ENCODE assay signal across 8 cellular contexts in genomic region chr22:23144926-23145906, GRCh38. TPM values are rescaled to one million over a fixed set of nuclear protein-coding genes. Genes with fewer than 3 reads are reported as not detected.
DNase-seq lines count a peak whose midpoint lies in the region; ATAC-seq and TF ChIP-seq lines count a peak whose summit lies in the region.

RAB36 (plus strand) TSS chr22:23145477; CDS start chr22:23146617, 1,140 bp downstream.

- CTCF ChIA-PET in activated CD4-positive, alpha-beta T cell treated with anti-CD3 and anti-CD28 coated beads, Interleukin-2, amount 10 ng/mL, durations not matched to agents 7 days and 5 days (lab: Charles Lee): interaction anchor here (0.7 to 1.9 kb wide), 6 partner anchors 8 to 768 kb away, joined by 3 to 6 read pairs (median 5); no protein-coding TSS in a partner anchor

- H3K4me1 Mint-ChIP-seq in activated CD4-positive, alpha-beta T cell treated with anti-CD3 and anti-CD28 coated beads, Interleukin-2, amount 10 ng/mL, durations not matched to agents 7 days and 5 days: peaks cover 48% of the 10 kb centered on the region

- ATAC-seq in GM19395 (IDR thresholded peaks at IDR 0.05; ENCODE audit: unreplicated experiment): no peak

- no peaks in the 10 kb centered on the region for H3K9me3 Mint-ChIP-seq in activated CD4-positive, alpha-beta T cell treated with anti-CD3 and anti-CD28 coated beads, Interleukin-2, amount 10 ng/mL, durations not matched to agents 7 days and 5 days

- peaks cover 2% of the 10 kb centered on the region for H3K36me3 Mint-ChIP-seq in activated CD4-positive, alpha-beta T cell treated with anti-CD3 and anti-CD28 coated beads, Interleukin-2, amount 10 ng/mL, durations not matched to agents 7 days and 5 days (ENCODE audit: low read depth)

- H3K27ac Mint-ChIP-seq in activated CD4-positive, alpha-beta T cell treated with anti-CD3 and anti-CD28 coated beads, Interleukin-2, amount 10 ng/mL, durations not matched to agents 7 days and 5 days: peak within 1 kb of the TSS; percentile 73

- peaks cover 4% of the 10 kb centered on the region for H3K27me3 Mint-ChIP-seq in activated CD4-positive, alpha-beta T cell treated with anti-CD3 and anti-CD28 coated beads, Interleukin-2, amount 10 ng/mL, durations not matched to agents 7 days and 5 days

- H3K36me3 ChIP-seq in HAP-1 (replicated peaks) (no peaks in the 10 kb centered on the region), colonic mucosa (no peaks in the 10 kb centered on the region), kidney epithelial cell (ENCODE audit: control insufficient read depth, insufficient read depth, low read length) (no peaks in the 10 kb centered on the region)

- peak within 1 kb of the TSS; percentile 20 for H3K4me3 ChIP-seq in HAP-1
- H3K4me3 ChIP-seq in colonic mucosa: peak within 1 kb of the TSS; percentile 38
- peak within 1 kb of the TSS; percentile 66 for H3K4me3 ChIP-seq in kidney epithelial cell (ENCODE audit: low read depth, low read length)

- peak within 1 kb of the TSS; percentile 51 to 74 for H3K9ac ChIP-seq in colonic mucosa (ENCODE audit: low read depth in 2 of 2, low read length in 2 of 2)

- H3K9me3 ChIP-seq in HAP-1: no peaks in the 10 kb centered on the region
- no peaks in the 10 kb centered on the region for H3K9me3 ChIP-seq in colonic mucosa

- no peak for TF ChIP-seq CTCF in colonic mucosa (IDR thresholded peaks at IDR 0.05)
- no peak for TF ChIP-seq CTCF in kidney epithelial cell (IDR thresholded peaks at IDR 0.05; ENCODE audit: insufficient read depth, low read length, poor library complexity, severe bottlenecking)

- in situ Hi-C loops in HAP-1 (cut with MboI; ENCODE audit: low sequenced_read_pairs): loop anchor here (25.0 kb wide), 1 partner anchor 683 kb away; no protein-coding TSS in a partner anchor

- DNase-seq in Ammon's horn (ENCODE audit: low spot score) (peak; percentile 99), HAP-1 (ENCODE audit: low spot score in 2 of 2) (peak; percentile 94 to 99), NCI-H226 (peak; percentile 93), colonic mucosa (peak; percentile 100), kidney epithelial cell (ENCODE audit: low read depth) (peak; percentile 99)
- peak; percentile 95 for DNase-seq in activated CD4-positive, alpha-beta T cell treated with anti-CD3 and anti-CD28 coated beads, Interleukin-2, amount 10 ng/mL, durations not matched to agents 7 days and 5 days
- peak; percentile 67 for DNase-seq in stimulated activated CD4-positive, alpha-beta T cell treated with anti-CD3 and anti-CD28 coated beads, Interleukin-12 subunit alpha, Interleukin-12 subunit beta, amount 100 ng/mL, for 4 hours

- intact Hi-C loops in colonic mucosa (cut with DNase I): no loop called here

- H3K4me1 ChIP-seq in HAP-1 (peaks cover 10% of the 10 kb centered on the region), colonic mucosa (peaks cover 13% of the 10 kb centered on the region)

- H3K4me3 Mint-ChIP-seq in activated CD4-positive, alpha-beta T cell treated with anti-CD3 and anti-CD28 coated beads, Interleukin-2, amount 10 ng/mL, durations not matched to agents 7 days and 5 days: peak within 1 kb of the TSS; percentile 70

- POLR2A ChIA-PET in activated CD4-positive, alpha-beta T cell treated with anti-CD3 and anti-CD28 coated beads, Interleukin-2, amount 10 ng/mL, durations not matched to agents 7 days and 5 days (lab: Charles Lee): no interaction called here

- H3K27me3 ChIP-seq in HAP-1 (ENCODE audit: low read depth) (no peaks in the 10 kb centered on the region), colonic mucosa (no peaks in the 10 kb centered on the region), kidney epithelial cell (ENCODE audit: control insufficient read depth, insufficient read depth, low read length) (no peaks in the 10 kb centered on the region)

- H3K27ac ChIP-seq in colonic mucosa: peak within 1 kb of the TSS; percentile 46

RNA-seq across cellular contexts. Expression of gene RAB36, which starts in this region (rescaled TPM):
- under 1 TPM; 0.27 to 0.31 TPM for total RNA-seq in activated CD4-positive, alpha-beta T cell treated with anti-CD3 and anti-CD28 coated beads, Interleukin-2, amount 10 ng/mL, durations not matched to agents 7 days and 5 days
- 1 to 10 TPM in 1 of 2 donors, under 1 TPM in 1; 0.98 to 2.3 TPM for total RNA-seq in colonic mucosa
- 5.7 and 6.4 TPM in 2 replicates for total RNA-seq in kidney epithelial cell

Comparison
In these comparisons a context has a peak if more than half of its experiments do, and no peak if none do; other contexts are left out.
1. Peak in DNase-seq in activated CD4-positive, alpha-beta T cell treated with anti-CD3 and anti-CD28 coated beads, Interleukin-2, amount 10 ng/mL, durations not matched to agents 7 days and 5 days; RNA of the gene not detected or under 1 TPM.